Comparison of ENCODE assay signal across 11 cellular contexts in the genomic region with DNA sequence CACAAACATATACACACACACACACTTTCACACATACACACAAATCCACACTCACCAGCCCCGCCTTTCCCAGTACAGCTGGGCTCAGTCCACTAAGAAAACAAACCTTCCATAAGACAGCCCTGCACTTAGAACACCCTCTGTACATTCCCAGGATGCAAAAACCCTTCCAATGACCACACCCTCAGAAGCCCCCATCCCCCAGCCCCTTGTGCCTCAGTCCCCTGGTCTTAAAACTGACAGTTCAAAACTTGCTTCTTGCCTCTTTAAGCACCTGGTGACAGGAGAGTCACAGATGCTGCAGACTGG. TPM values are rescaled to one million over a fixed set of nuclear protein-coding genes. Genes with fewer than 3 reads are reported as not detected.
DNase-seq lines count a peak whose midpoint lies in the region; ATAC-seq, FAIRE-seq and TF ChIP-seq lines count a peak whose summit lies in the region.
"Had no signal": no experiment of that assay in that cellular context is flagged by ENCODE, and none has a peak within 500 bp of the region (broad histone marks: within the 10 kb centered on the region; RNA-seq: fewer than 3 reads in every experiment).

No MANE protein-coding gene starts in this region.

- DNase-seq in AG08395 (ENCODE audit: low spot score) (peak; percentile 10), LHCN-M2 (ENCODE audit: low read depth) (peak; percentile 27), fibroblast of lung (ENCODE audit: low read depth in 2 of 2) (peak; percentile 62 to 67), mucosa of descending colon (no peak), GM12892 (ENCODE audit: insufficient read length) (no peak), iPS-NIHi11 (ENCODE audit: low spot score) (no peak), SKM-1 treated with dmso at 0.1 percent for 144 hours (lab: John Stamatoyannopoulos, UW; ENCODE audit: unreplicated experiment) (no peak)
- DNase-seq: activated T-cell treated with anti-CD3 and anti-CD28 coated beads, Interleukin-2, amount 50 U/mL, for 1 hour; DMS153; esophagus squamous epithelium had no signal

- H3K36me3 ChIP-seq in fibroblast of lung (ENCODE audit: control insufficient read depth, insufficient read depth, low read length) (no peaks in the 10 kb centered on the region), mucosa of descending colon (ENCODE audit: low read depth) (no peaks in the 10 kb centered on the region)
- H3K36me3 ChIP-seq: esophagus squamous epithelium had no signal

- H3K9me3 ChIP-seq in fibroblast of lung (ENCODE audit: control insufficient read depth, insufficient read depth, low read depth, low read length) (no peaks in the 10 kb centered on the region), mucosa of descending colon (no peaks in the 10 kb centered on the region)
- H3K9me3 ChIP-seq: esophagus squamous epithelium had no signal

- no peak overlapping the region for H3K27ac ChIP-seq in fibroblast of lung (ENCODE audit: insufficient read depth, low read length)

- no peaks in the 10 kb centered on the region for H4K20me1 ChIP-seq in fibroblast of lung (ENCODE audit: control insufficient read depth, extremely low read depth, insufficient read depth, low read length)

- H3K4me1 ChIP-seq in fibroblast of lung (ENCODE audit: control insufficient read depth, extremely low read depth, insufficient read depth, low read length) = peaks cover 7% of the 10 kb centered on the region
- H3K4me1 ChIP-seq in mucosa of descending colon (ENCODE audit: low read depth) = no peaks in the 10 kb centered on the region

- ATAC-seq in mucosa of descending colon (peak; percentile 29), HG02798 (IDR thresholded peaks at IDR 0.05; ENCODE audit: poor library complexity, unreplicated experiment) (no peak)

- TF ChIP-seq POLR2A in GM12892 (IDR thresholded peaks at IDR 0.05; ENCODE audit: low read depth, low read length) = no peak

- no peak overlapping the region for H3K9ac ChIP-seq in fibroblast of lung (ENCODE audit: insufficient read depth, low read length)

- TF ChIP-seq CTCF in fibroblast of lung (conservative IDR thresholded peaks at IDR 0.05 in 1 of 2, IDR thresholded peaks at IDR 0.05 in 1 of 2; ENCODE audit: low read depth in 1 of 2, low read length in 2 of 2) (no peak), mucosa of descending colon (IDR thresholded peaks at IDR 0.05) (no peak)

- peak overlapping the region; percentile 34 for H3K4me2 ChIP-seq in fibroblast of lung (ENCODE audit: extremely low read depth, insufficient read depth, low read length)

- H3K27me3 ChIP-seq in fibroblast of lung (ENCODE audit: control insufficient read depth, insufficient read depth, low read length) = no peaks in the 10 kb centered on the region

- H3K4me3 ChIP-seq in fibroblast of lung (replicated peaks in 1 of 4; ENCODE audit: control extremely low read depth in 1 of 4, insufficient read depth in 1 of 4, low read depth in 3 of 4, low read length in 4 of 4) (no peak overlapping the region), mucosa of descending colon (no peak overlapping the region)
- H3K4me3 ChIP-seq: esophagus squamous epithelium had no signal

- no peaks in the 10 kb centered on the region for H3K79me2 ChIP-seq in fibroblast of lung (ENCODE audit: control insufficient read depth, insufficient read depth, low read length)

- H2AFZ ChIP-seq in fibroblast of lung (ENCODE audit: low read length) = peak overlapping the region; percentile 43

- intact Hi-C loops in mucosa of descending colon (cut with DNase I, micrococcal nuclease) = no loop called here

- FAIRE-seq in GM12892 (lab: Jason Lieb, UNC) = no peak

RNA-seq across cellular contexts. Expression of a gene that starts 23.0 kb away (rescaled TPM):
- 0.11 TPM in 1 of 2 replicates, not detected in the other for total RNA-seq in LHCN-M2 (2014; rRNA removed)
- polyA plus RNA-seq in LHCN-M2 (2012) = 0.11 TPM
- total RNA-seq in fibroblast of lung = not detected in 2 replicates
- polyA plus RNA-seq in fibroblast of lung = not detected in 2 replicates
- not detected in 2 replicates for polyA plus RNA-seq in fibroblast of lung (2012)
- not detected in 2 replicates for polyA minus RNA-seq in fibroblast of lung (ENCODE audit: low replicate concordance)
- total RNA-seq in mucosa of descending colon = 1 to 10 TPM; 2.4 to 5.7 (median 2.8) TPM
- polyA plus RNA-seq in GM12892 (2012; ENCODE audit: missing spikeins) = not detected

RNA-seq across cellular contexts. Expression of a gene that starts 32.3 kb away (rescaled TPM):
- total RNA-seq in LHCN-M2 (2014; rRNA removed) (not detected in 2 replicates), fibroblast of lung (not detected in 2 replicates), mucosa of descending colon (1 to 10 TPM in 1 of 3 donors, under 1 TPM in 1, not detected in 1; 0.19 to 1.4 TPM)
- polyA plus RNA-seq in LHCN-M2 (2012) = not detected
- not detected in 2 replicates for polyA plus RNA-seq in fibroblast of lung
- not detected in 2 replicates for polyA plus RNA-seq in fibroblast of lung (2012)
- polyA minus RNA-seq in fibroblast of lung (ENCODE audit: low replicate concordance) = not detected in 2 replicates
- polyA plus RNA-seq in GM12892 (2012; ENCODE audit: missing spikeins) = not detected

Comparison
In these comparisons a context has a peak if more than half of its experiments do, and no peak if none do; other contexts are left out.
1. DNase-seq: peak in AG08395 (single experiment), LHCN-M2 (single experiment) and fibroblast of lung (2 of 2); none in mucosa of descending colon (0 of 3), GM12892 (single experiment), iPS-NIHi11 (single experiment) and SKM-1 treated with dmso at 0.1 percent for 144 hours (single experiment).